ENCODE assay signal across 24 cellular contexts in genomic region chr19:22519152-22519551, GRCh38.
"Had no signal": no experiment of that assay in that cellular context is flagged by ENCODE, and none has a peak within 500 bp of the region (broad histone marks: within the 10 kb centered on the region; RNA-seq: fewer than 3 reads in every experiment).

No MANE protein-coding gene starts in this region.

- H3K4me1 ChIP-seq: colonic mucosa, esophagus muscularis mucosa, esophagus squamous epithelium, foreskin keratinocyte, gastrocnemius medialis, gastroesophageal sphincter, heart left ventricle had no signal

- H3K27ac Mint-ChIP-seq: dendritic cell treated with granulocyte-macrophage colony-stimulating factor and Interleukin-4, amounts not matched to agents 40 ng/mL and 50 ng/mL, for 4 days; effector memory CD8-positive, alpha-beta T cell; endodermal cell had no signal

- H3K36me3 ChIP-seq: colonic mucosa, esophagus muscularis mucosa, esophagus squamous epithelium, gastrocnemius medialis, gastroesophageal sphincter, heart left ventricle had no signal

- DNase-seq: colonic mucosa; cortex of kidney; dermis blood vessel endothelial cell; dorsolateral prefrontal cortex; effector CD4-positive, alpha-beta T cell; effector CD8-positive, alpha-beta T cell; effector memory CD4-positive, alpha-beta T cell; effector memory CD8-positive, alpha-beta T cell; endodermal cell; erythroblast; esophagus squamous epithelium; foreskin fibroblast; foreskin keratinocyte; foreskin melanocyte; gastrocnemius medialis; glutamatergic neuron; head of caudate nucleus; heart left ventricle had no signal

- ATAC-seq: effector memory CD8-positive, alpha-beta T cell; esophagus mucosa; foreskin keratinocyte; gastrocnemius medialis; gastroesophageal sphincter; heart left ventricle had no signal

- H3K4me3 ChIP-seq: colonic mucosa, coronary artery, dorsolateral prefrontal cortex, esophagus muscularis mucosa, esophagus squamous epithelium, gastrocnemius medialis, gastroesophageal sphincter, heart left ventricle had no signal

- H3K27me3 ChIP-seq: colonic mucosa, esophagus muscularis mucosa, esophagus squamous epithelium, foreskin keratinocyte, gastrocnemius medialis had no signal

- H3K27me3 Mint-ChIP-seq: dendritic cell treated with granulocyte-macrophage colony-stimulating factor and Interleukin-4, amounts not matched to agents 40 ng/mL and 50 ng/mL, for 4 days had no signal

- H3K4me1 Mint-ChIP-seq: endodermal cell had no signal

- H3K27ac ChIP-seq: colonic mucosa, coronary artery, epithelial cell of prostate, esophagus muscularis mucosa, esophagus squamous epithelium, foreskin keratinocyte, gastrocnemius medialis, gastroesophageal sphincter, heart left ventricle had no signal

- H3K9me3 ChIP-seq: colonic mucosa, gastrocnemius medialis had no signal

- H3K4me3 Mint-ChIP-seq: dendritic cell treated with granulocyte-macrophage colony-stimulating factor and Interleukin-4, amounts not matched to agents 40 ng/mL and 50 ng/mL, for 4 days; effector memory CD8-positive, alpha-beta T cell; endodermal cell had no signal
